ENCODE assay signal across 18 cellular contexts in genomic region chr4:123640271-123640670, GRCh38.
DNase-seq lines count a peak whose midpoint lies in the region; ATAC-seq and TF ChIP-seq lines count a peak whose summit lies in the region.
"Had no signal": no experiment of that assay in that cellular context is flagged by ENCODE, and none has a peak within 500 bp of the region (broad histone marks: within the 10 kb centered on the region; RNA-seq: fewer than 3 reads in every experiment).

No MANE protein-coding gene starts in this region.

- TF ChIP-seq CTCF in chondrocyte (IDR thresholded peaks at IDR 0.05) = no peak

- no peaks in the 10 kb centered on the region for H3K4me1 Mint-ChIP-seq in chondrocyte (ENCODE audit: low read depth)

- peak overlapping the region; percentile 66 for H3K27ac Mint-ChIP-seq in chondrocyte (ENCODE audit: unreplicated experiment)
- H3K27ac Mint-ChIP-seq: activated CD4-positive, alpha-beta memory T cell treated with anti-CD3 and anti-CD28 coated beads for 36 hours; activated naive CD4-positive, alpha-beta T cell treated with anti-CD3 and anti-CD28 coated beads, Interleukin-2, amount 10 ng/mL, durations not matched to agents 7 days and 5 days had no signal

- peaks cover 11% of the 10 kb centered on the region for H3K36me3 Mint-ChIP-seq in chondrocyte (ENCODE audit: low read depth)
- H3K36me3 Mint-ChIP-seq: activated CD4-positive, alpha-beta memory T cell treated with anti-CD3 and anti-CD28 coated beads for 36 hours; activated naive CD4-positive, alpha-beta T cell treated with anti-CD3 and anti-CD28 coated beads, Interleukin-2, amount 10 ng/mL, durations not matched to agents 7 days and 5 days had no signal

- peaks cover 22% of the 10 kb centered on the region for H3K9me3 Mint-ChIP-seq in chondrocyte (ENCODE audit: low read depth)
- H3K9me3 Mint-ChIP-seq: activated naive CD4-positive, alpha-beta T cell treated with anti-CD3 and anti-CD28 coated beads, Interleukin-2, amount 10 ng/mL, durations not matched to agents 7 days and 5 days had no signal

- H3K4me3 Mint-ChIP-seq in chondrocyte (ENCODE audit: unreplicated experiment) = no peak overlapping the region
- H3K4me3 Mint-ChIP-seq: activated CD4-positive, alpha-beta memory T cell treated with anti-CD3 and anti-CD28 coated beads for 36 hours; activated naive CD4-positive, alpha-beta T cell treated with anti-CD3 and anti-CD28 coated beads, Interleukin-2, amount 10 ng/mL, durations not matched to agents 7 days and 5 days had no signal

- no peak for DNase-seq in activated CD4-positive, CD25-positive, alpha-beta regulatory T cell treated with anti-CD3 and anti-CD28 coated beads, Interleukin-2, amount 50 U/mL, for 72 hours
- peak; percentile 47 for DNase-seq in RKO (ENCODE audit: low spot score)
- no peak for DNase-seq in chondrocyte (ENCODE audit: low spot score)
- peak; percentile 41 for DNase-seq in non-pigmented ciliary epithelial cell (ENCODE audit: low read depth)
- DNase-seq in NCI-H187 (lab: John Stamatoyannopoulos, UW) = no peak
- no peak for DNase-seq in SKM-1 treated with dmso at 0.1 percent for 144 hours (lab: John Stamatoyannopoulos, UW; ENCODE audit: unreplicated experiment)
- DNase-seq: 8988T; activated CD4-positive, alpha-beta memory T cell treated with anti-CD3 and anti-CD28 coated beads for 36 hours; activated naive CD4-positive, alpha-beta T cell treated with anti-CD3 and anti-CD28 coated beads, Interleukin-2, amount 10 ng/mL, durations not matched to agents 7 days and 5 days; GOT3; KBM-7; NCI-H1436; NCI-H510A; Peyer's patch; sigmoid colon; stomach had no signal

- ATAC-seq in activated CD4-positive, CD25-positive, alpha-beta regulatory T cell treated with anti-CD3 and anti-CD28 coated beads, Interleukin-2, amount 50 U/mL, for 24 hours = peak; percentile 58 to 70
- ATAC-seq in GM21515 (IDR thresholded peaks at IDR 0.05; ENCODE audit: unreplicated experiment) = no peak

- H3K27me3 Mint-ChIP-seq in chondrocyte (ENCODE audit: low read depth) = no peaks in the 10 kb centered on the region
- H3K27me3 Mint-ChIP-seq: activated naive CD4-positive, alpha-beta T cell treated with anti-CD3 and anti-CD28 coated beads, Interleukin-2, amount 10 ng/mL, durations not matched to agents 7 days and 5 days had no signal

Comparison
In these comparisons a context has a peak if more than half of its experiments do, and no peak if none do; other contexts are left out.
1. DNase-seq: peak in RKO (single experiment) and non-pigmented ciliary epithelial cell (single experiment); none in activated CD4-positive, CD25-positive, alpha-beta regulatory T cell treated with anti-CD3 and anti-CD28 coated beads, Interleukin-2, amount 50 U/mL, for 72 hours (single experiment), chondrocyte (single experiment), NCI-H187 (0 of 2) and SKM-1 treated with dmso at 0.1 percent for 144 hours (single experiment).